16 cellular contexts compared by ENCODE assay signal in the genomic region with DNA sequence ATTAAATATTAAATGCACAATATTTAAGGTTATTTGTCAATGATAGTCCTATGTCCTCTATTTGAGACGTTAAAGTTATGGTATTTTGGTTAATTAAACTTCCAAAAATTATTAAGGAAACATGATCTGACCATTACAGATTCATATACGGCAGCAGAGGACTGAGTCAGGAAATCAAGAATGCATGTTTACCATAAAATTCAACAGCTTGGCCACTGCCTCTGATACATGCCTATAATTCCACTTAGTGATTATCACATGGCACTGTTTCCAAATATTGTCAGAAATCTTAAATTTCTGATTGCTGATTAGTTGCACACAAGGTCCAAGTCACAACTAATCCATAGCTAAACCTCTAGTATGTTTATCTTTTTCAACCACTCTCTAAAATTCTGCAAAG.
DNase-seq lines count a peak whose midpoint lies in the region; ATAC-seq and TF ChIP-seq lines count a peak whose summit lies in the region.
"Had no signal": no experiment of that assay in that cellular context is flagged by ENCODE, and none has a peak within 500 bp of the region (broad histone marks: within the 10 kb centered on the region; RNA-seq: fewer than 3 reads in every experiment).

No MANE protein-coding gene starts in this region.

- H3K4me3 ChIP-seq in left ventricle myocardium inferior (no peak overlapping the region), adipocyte (ENCODE audit: low read length) (no peak overlapping the region)
- H3K4me3 ChIP-seq: BLaER1, GM12878, GM23338 had no signal

- no peak for TF ChIP-seq CTCF in left ventricle myocardium inferior (IDR thresholded peaks at IDR 0.05; ENCODE audit: borderline replicate concordance)

- no peaks in the 10 kb centered on the region for H3K36me3 ChIP-seq in left ventricle myocardium inferior
- H3K36me3 ChIP-seq in adipocyte (ENCODE audit: control insufficient read depth, insufficient read depth, low read length, severe bottlenecking) = no peaks in the 10 kb centered on the region
- H3K36me3 ChIP-seq: BLaER1 had no signal

- H3K9me3 ChIP-seq in left ventricle myocardium inferior (replicated peaks) (no peaks in the 10 kb centered on the region), adipocyte (ENCODE audit: control insufficient read depth, low read length) (no peaks in the 10 kb centered on the region)
- H3K9me3 ChIP-seq: BLaER1, Caco-2 had no signal

- no peak for ATAC-seq in left ventricle myocardium superior
- no peak for ATAC-seq in activated CD4-positive, CD25-positive, alpha-beta regulatory T cell treated with anti-CD3 and anti-CD28 coated beads, Interleukin-2, amount 50 U/mL, for 24 hours
- ATAC-seq in GM19023 (IDR thresholded peaks at IDR 0.05; ENCODE audit: unreplicated experiment) = no peak
- ATAC-seq: GM12878, GM23338 had no signal

- DNase-seq in left ventricle myocardium inferior (no peak), left ventricle myocardium superior (no peak), adipocyte (ENCODE audit: low read depth) (peak; percentile 30), iris pigment epithelial cell (ENCODE audit: low read depth) (peak; percentile 44)
- no peak for DNase-seq in activated CD8-positive, alpha-beta memory T cell treated with anti-CD3 and anti-CD28 coated beads, Interleukin-2, amount 50 U/mL, for 4 hours
- DNase-seq: 8988T; AML-193; Caco-2; CD8-positive, alpha-beta memory T cell; DND-41; H7 had no signal

- peak overlapping the region; percentile 57 for H3K27ac ChIP-seq in left ventricle myocardium inferior (replicated peaks)
- H3K27ac ChIP-seq: BLaER1 had no signal

- peaks cover 7% of the 10 kb centered on the region for H3K4me1 ChIP-seq in left ventricle myocardium inferior
- H3K4me1 ChIP-seq in adipocyte (ENCODE audit: control insufficient read depth, insufficient read depth, low read length) = peaks cover 21% of the 10 kb centered on the region
- H3K4me1 ChIP-seq: BLaER1 had no signal

- intact Hi-C loops in left ventricle myocardium inferior (cut with micrococcal nuclease) (no loop called here), left ventricle myocardium superior (cut with micrococcal nuclease) (no loop called here)

- H3K9ac ChIP-seq in adipocyte (ENCODE audit: low read length) = no peak overlapping the region
- H3K9ac ChIP-seq: BLaER1 had no signal

- H3K27me3 ChIP-seq in left ventricle myocardium inferior (ENCODE audit: low read depth) (no peaks in the 10 kb centered on the region), adipocyte (replicated peaks; ENCODE audit: control insufficient read depth, insufficient read depth, low read length) (no peaks in the 10 kb centered on the region)
- H3K27me3 ChIP-seq: BLaER1 had no signal

Comparison
In these comparisons a context has a peak if more than half of its experiments do, and no peak if none do; other contexts are left out.
1. DNase-seq: peak in adipocyte (single experiment) and iris pigment epithelial cell (single experiment); none in left ventricle myocardium inferior (single experiment), left ventricle myocardium superior (single experiment) and activated CD8-positive, alpha-beta memory T cell treated with anti-CD3 and anti-CD28 coated beads, Interleukin-2, amount 50 U/mL, for 4 hours (single experiment).